Comparison of ENCODE assay signal across 16 cellular contexts in genomic region chr11:35354644-35355043, GRCh38.
"Had no signal": no experiment of that assay in that cellular context is flagged by ENCODE, and none has a peak within 500 bp of the region (broad histone marks: within the 10 kb centered on the region; RNA-seq: fewer than 3 reads in every experiment).

No MANE protein-coding gene starts in this region.

- H3K9me3 ChIP-seq: colonic mucosa, mucosa of descending colon, sigmoid colon, testis had no signal

- FAIRE-seq: endothelial cell of umbilical vein had no signal

- H3K27me3 ChIP-seq: colonic mucosa, sigmoid colon, testis had no signal

- H3K36me3 Mint-ChIP-seq: immature natural killer cell; natural killer cell treated with Interleukin-12 subunit alpha and Interleukin-12 subunit beta and Interleukin-15 and Interleukin-18, amount 100 ng/mL, for 72 hours had no signal

- H3K27ac ChIP-seq: colonic mucosa, sigmoid colon, testis had no signal

- H3K4me1 Mint-ChIP-seq: immature natural killer cell had no signal

- H3K4me1 ChIP-seq: colonic mucosa had no signal

- DNase-seq: activated CD8-positive, alpha-beta memory T cell treated with anti-CD3 and anti-CD28 coated beads, Interleukin-2, amount 50 U/mL, for 4 hours; activated CD8-positive, alpha-beta T cell treated with anti-CD3 and anti-CD28 coated beads for 36 hours; activated T-cell treated with anti-CD3 and anti-CD28 coated beads, Interleukin-2, amount 50 U/mL, for 72 hours; colonic mucosa; effector CD4-positive, alpha-beta T cell; immature natural killer cell; left cardiac atrium; mucosa of descending colon; occipital lobe; sigmoid colon; stimulated activated CD4-positive, alpha-beta T cell treated with anti-CD3 and anti-CD28 coated beads, Interleukin-4, amount 100 ng/mL, for 1 hour; stimulated activated CD8-positive, alpha-beta memory T cell treated with anti-CD3 and anti-CD28 coated beads, Interleukin-4, amount 100 ng/mL, for 48 hours; stimulated activated naive CD8-positive, alpha-beta T cell treated with anti-CD3 and anti-CD28 coated beads, Interleukin-15, Interleukin-2, amounts not matched to agents 100 U/mL and 50 U/mL, for 24 hours; testis had no signal

- H3K4me3 Mint-ChIP-seq: activated CD8-positive, alpha-beta T cell treated with anti-CD3 and anti-CD28 coated beads for 36 hours; activated T-cell treated with anti-CD3 and anti-CD28 coated beads, Interleukin-2, amount 50 U/mL, for 72 hours; immature natural killer cell; natural killer cell treated with Interleukin-12 subunit alpha and Interleukin-12 subunit beta and Interleukin-15 and Interleukin-18, amount 100 ng/mL, for 72 hours had no signal

- H3K36me3 ChIP-seq: colonic mucosa, sigmoid colon had no signal

- ATAC-seq: activated CD8-positive, alpha-beta T cell treated with anti-CD3 and anti-CD28 coated beads for 36 hours; activated T-cell treated with anti-CD3 and anti-CD28 coated beads, Interleukin-2, amount 50 U/mL, for 72 hours; left cardiac atrium; mucosa of descending colon; natural killer cell treated with Interleukin-12 subunit alpha and Interleukin-12 subunit beta and Interleukin-15 and Interleukin-18, amount 100 ng/mL, for 72 hours; stimulated activated naive CD8-positive, alpha-beta T cell treated with anti-CD3 and anti-CD28 coated beads, Interleukin-15, Interleukin-2, amounts not matched to agents 100 U/mL and 50 U/mL, for 24 hours had no signal

- H3K4me3 ChIP-seq: colonic mucosa, mucosa of descending colon, sigmoid colon, testis had no signal

- H3K9me3 Mint-ChIP-seq: activated CD8-positive, alpha-beta T cell treated with anti-CD3 and anti-CD28 coated beads for 36 hours; activated T-cell treated with anti-CD3 and anti-CD28 coated beads, Interleukin-2, amount 50 U/mL, for 72 hours; immature natural killer cell; natural killer cell treated with Interleukin-12 subunit alpha and Interleukin-12 subunit beta and Interleukin-15 and Interleukin-18, amount 100 ng/mL, for 72 hours had no signal

- H3K27me3 Mint-ChIP-seq: activated CD8-positive, alpha-beta T cell treated with anti-CD3 and anti-CD28 coated beads for 36 hours had no signal

- H3K27ac Mint-ChIP-seq: activated CD8-positive, alpha-beta T cell treated with anti-CD3 and anti-CD28 coated beads for 36 hours; activated T-cell treated with anti-CD3 and anti-CD28 coated beads, Interleukin-2, amount 50 U/mL, for 72 hours had no signal
